In the genomic region with DNA sequence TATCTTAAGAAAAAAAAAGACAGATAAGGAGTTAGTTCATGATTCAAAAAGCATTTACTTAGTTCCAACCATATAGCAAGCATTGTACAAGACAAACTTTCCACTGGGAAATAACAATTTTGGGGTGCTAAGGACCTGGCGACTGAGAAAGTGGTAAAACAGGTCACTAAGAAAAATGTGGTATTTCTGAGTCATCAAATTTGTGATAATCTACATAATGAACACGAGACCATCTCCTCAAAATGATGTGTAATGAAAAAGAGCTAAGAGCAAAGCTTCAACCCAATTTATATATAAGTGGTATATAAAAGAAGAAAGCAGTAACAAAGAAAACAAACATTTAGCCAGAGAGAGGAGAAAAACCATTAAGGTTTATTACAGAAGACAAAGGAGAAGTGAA, we compare ENCODE assay signal across 19 cellular contexts.
DNase-seq lines count a peak whose midpoint lies in the region; ATAC-seq and TF ChIP-seq lines count a peak whose summit lies in the region.
"Had no signal": no experiment of that assay in that cellular context is flagged by ENCODE, and none has a peak within 500 bp of the region (broad histone marks: within the 10 kb centered on the region; RNA-seq: fewer than 3 reads in every experiment).

No MANE protein-coding gene starts in this region.

- DNase-seq in activated CD4-positive, alpha-beta T cell treated with anti-CD3 and anti-CD28 coated beads, Interleukin-2, amount 10 ng/mL, durations not matched to agents 7 days and 5 days, result no peak
- no peak for DNase-seq in activated CD4-positive, alpha-beta T cell treated with anti-CD3 and anti-CD28 coated beads for 1 hour
- no peak for DNase-seq in activated naive CD8-positive, alpha-beta T cell treated with anti-CD3 and anti-CD28 coated beads for 36 hours
- DNase-seq in progenitor cell of endocrine pancreas (ENCODE audit: low spot score, unreplicated experiment) (no peak), NCI-H2196 (lab: John Stamatoyannopoulos, UW; ENCODE audit: unreplicated experiment) (no peak)
- DNase-seq: activated CD4-positive, CD25-positive, alpha-beta regulatory T cell treated with anti-CD3 and anti-CD28 coated beads, Interleukin-2, amount 50 U/mL, for 72 hours; activated T-cell treated with anti-CD3 and anti-CD28 coated beads, Interleukin-2, amount 50 U/mL, for 4 hours; EL; erythroblast; GM23248; nephron progenitor cell; stimulated activated CD4-positive, alpha-beta T cell treated with anti-CD3 and anti-CD28 coated beads, Interleukin-12 subunit alpha, Interleukin-12 subunit beta, amount 100 ng/mL, for 4 hours had no signal

- peaks cover 3% of the 10 kb centered on the region for H3K9me3 Mint-ChIP-seq in activated CD4-positive, alpha-beta T cell treated with anti-CD3 and anti-CD28 coated beads, Interleukin-2, amount 10 ng/mL, durations not matched to agents 7 days and 5 days
- peaks cover 8% of the 10 kb centered on the region for H3K9me3 Mint-ChIP-seq in activated naive CD8-positive, alpha-beta T cell treated with anti-CD3 and anti-CD28 coated beads for 36 hours
- peaks cover 3% of the 10 kb centered on the region for H3K9me3 Mint-ChIP-seq in progenitor cell of endocrine pancreas (ENCODE audit: low read depth)
- H3K9me3 Mint-ChIP-seq: activated T-cell treated with anti-CD3 and anti-CD28 coated beads, Interleukin-2, amount 50 U/mL, for 4 hours; nephron progenitor cell; type B pancreatic cell had no signal

- no peak overlapping the region for H3K4me3 Mint-ChIP-seq in activated CD4-positive, alpha-beta T cell treated with anti-CD3 and anti-CD28 coated beads, Interleukin-2, amount 10 ng/mL, durations not matched to agents 7 days and 5 days
- H3K4me3 Mint-ChIP-seq in activated naive CD8-positive, alpha-beta T cell treated with anti-CD3 and anti-CD28 coated beads for 36 hours, result peak overlapping the region; percentile 53
- no peak overlapping the region for H3K4me3 Mint-ChIP-seq in progenitor cell of endocrine pancreas (ENCODE audit: low read depth)
- H3K4me3 Mint-ChIP-seq: activated T-cell treated with anti-CD3 and anti-CD28 coated beads, Interleukin-2, amount 50 U/mL, for 4 hours; nephron progenitor cell had no signal

- no peaks in the 10 kb centered on the region for H3K27me3 Mint-ChIP-seq in activated CD4-positive, alpha-beta T cell treated with anti-CD3 and anti-CD28 coated beads, Interleukin-2, amount 10 ng/mL, durations not matched to agents 7 days and 5 days
- H3K27me3 Mint-ChIP-seq in activated naive CD8-positive, alpha-beta T cell treated with anti-CD3 and anti-CD28 coated beads for 36 hours, result no peaks in the 10 kb centered on the region
- no peaks in the 10 kb centered on the region for H3K27me3 Mint-ChIP-seq in progenitor cell of endocrine pancreas
- H3K27me3 Mint-ChIP-seq: type B pancreatic cell had no signal

- H3K9me3 ChIP-seq in KOPT-K1 (ENCODE audit: insufficient read depth, low read length, poor library complexity, severe bottlenecking), result no peaks in the 10 kb centered on the region
- H3K9me3 ChIP-seq: ascending aorta, gastroesophageal sphincter had no signal

- TF ChIP-seq CTCF in progenitor cell of endocrine pancreas (IDR thresholded peaks at IDR 0.05; ENCODE audit: unreplicated experiment), result no peak

- peak overlapping the region; percentile 45 for H3K27ac ChIP-seq in KOPT-K1 (ENCODE audit: low read depth, low read length, poor library complexity, severe bottlenecking)
- H3K27ac ChIP-seq: ascending aorta, coronary artery, gastroesophageal sphincter had no signal

- peaks cover 61% of the 10 kb centered on the region for H3K4me1 Mint-ChIP-seq in activated CD4-positive, alpha-beta T cell treated with anti-CD3 and anti-CD28 coated beads, Interleukin-2, amount 10 ng/mL, durations not matched to agents 7 days and 5 days
- H3K4me1 Mint-ChIP-seq in activated naive CD8-positive, alpha-beta T cell treated with anti-CD3 and anti-CD28 coated beads for 36 hours, result peaks cover 59% of the 10 kb centered on the region
- peaks cover 29% of the 10 kb centered on the region for H3K4me1 Mint-ChIP-seq in progenitor cell of endocrine pancreas (ENCODE audit: low read depth)

- CTCF ChIA-PET in activated CD4-positive, alpha-beta T cell treated with anti-CD3 and anti-CD28 coated beads, Interleukin-2, amount 10 ng/mL, durations not matched to agents 7 days and 5 days (lab: Charles Lee), result interaction anchor here (1.3 to 1.6 kb wide), 2 partner anchors 15 to 18 kb away, joined by 3 read pairs; no protein-coding TSS in a partner anchor

- peaks cover 24% of the 10 kb centered on the region for H3K36me3 Mint-ChIP-seq in activated CD4-positive, alpha-beta T cell treated with anti-CD3 and anti-CD28 coated beads, Interleukin-2, amount 10 ng/mL, durations not matched to agents 7 days and 5 days (ENCODE audit: low read depth)
- peaks cover 37% of the 10 kb centered on the region for H3K36me3 Mint-ChIP-seq in activated naive CD8-positive, alpha-beta T cell treated with anti-CD3 and anti-CD28 coated beads for 36 hours
- peaks cover 3% of the 10 kb centered on the region for H3K36me3 Mint-ChIP-seq in progenitor cell of endocrine pancreas (ENCODE audit: insufficient read depth)
- H3K36me3 Mint-ChIP-seq: type B pancreatic cell had no signal

- ATAC-seq in HG03439 (IDR thresholded peaks at IDR 0.05; ENCODE audit: unreplicated experiment), result no peak
- ATAC-seq in GM18868 (IDR thresholded peaks at IDR 0.05; ENCODE audit: unreplicated experiment), result no peak
- ATAC-seq: activated T-cell treated with anti-CD3 and anti-CD28 coated beads, Interleukin-2, amount 50 U/mL, for 4 hours; gastroesophageal sphincter had no signal

- POLR2A ChIA-PET in activated CD4-positive, alpha-beta T cell treated with anti-CD3 and anti-CD28 coated beads, Interleukin-2, amount 10 ng/mL, durations not matched to agents 7 days and 5 days (lab: Charles Lee), result no interaction called here

- peak overlapping the region; percentile 77 for H3K27ac Mint-ChIP-seq in activated CD4-positive, alpha-beta T cell treated with anti-CD3 and anti-CD28 coated beads, Interleukin-2, amount 10 ng/mL, durations not matched to agents 7 days and 5 days
- H3K27ac Mint-ChIP-seq in activated naive CD8-positive, alpha-beta T cell treated with anti-CD3 and anti-CD28 coated beads for 36 hours, result peak overlapping the region; percentile 81
- peak overlapping the region; percentile 8 for H3K27ac Mint-ChIP-seq in progenitor cell of endocrine pancreas
- H3K27ac Mint-ChIP-seq: nephron progenitor cell, type B pancreatic cell had no signal

- no peaks in the 10 kb centered on the region for H3K36me3 ChIP-seq in KOPT-K1 (ENCODE audit: insufficient read depth, low read length)
- H3K36me3 ChIP-seq: ascending aorta, gastroesophageal sphincter had no signal

Comparison
In these comparisons a context has a peak if more than half of its experiments do, and no peak if none do; other contexts are left out.
1. H3K27ac Mint-ChIP-seq: peak in every context shown above with its lines; median percentile 81 in activated naive CD8-positive, alpha-beta T cell treated with anti-CD3 and anti-CD28 coated beads for 36 hours; 77 in activated CD4-positive, alpha-beta T cell treated with anti-CD3 and anti-CD28 coated beads, Interleukin-2, amount 10 ng/mL, durations not matched to agents 7 days and 5 days; 8 in progenitor cell of endocrine pancreas.